19 cellular contexts compared by ENCODE assay signal in the genomic region with DNA sequence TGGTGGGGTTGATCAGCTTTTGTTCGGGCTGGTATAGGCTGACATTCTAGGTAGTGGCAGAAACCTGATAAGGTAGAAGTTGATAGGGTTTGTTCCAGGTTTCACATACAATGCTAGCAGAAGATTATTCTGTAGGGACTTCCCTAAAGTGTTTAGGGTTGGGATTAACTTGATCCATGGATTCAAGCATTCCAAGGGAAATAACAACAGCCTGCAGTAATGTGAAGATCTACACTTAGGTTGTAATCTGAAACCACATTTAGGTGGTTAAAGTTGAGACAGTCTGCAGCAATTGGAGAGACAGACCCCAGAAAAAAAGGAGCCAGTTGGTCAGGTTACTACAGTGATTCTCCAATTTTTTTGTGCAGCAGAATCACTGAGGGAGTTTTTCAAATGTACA. TPM values are rescaled to one million over a fixed set of nuclear protein-coding genes. Genes with fewer than 3 reads are reported as not detected.
"Had no signal": no experiment of that assay in that cellular context is flagged by ENCODE, and none has a peak within 500 bp of the region (broad histone marks: within the 10 kb centered on the region; RNA-seq: fewer than 3 reads in every experiment).

No MANE protein-coding gene starts in this region.

- H3K27ac ChIP-seq: breast epithelium, dorsolateral prefrontal cortex, esophagus muscularis mucosa, suprapubic skin, upper lobe of right lung had no signal

- H3K4me1 ChIP-seq: breast epithelium, sigmoid colon, upper lobe of right lung had no signal

- H3K36me3 ChIP-seq: breast epithelium, esophagus muscularis mucosa, sigmoid colon, suprapubic skin, upper lobe of right lung had no signal

- DNase-seq: activated CD8-positive, alpha-beta memory T cell treated with anti-CD3 and anti-CD28 coated beads, Interleukin-2, amount 10 ng/mL, durations not matched to agents 7 days and 5 days; activated effector memory CD4-positive, alpha-beta T cell treated with Interleukin-2 at 50 U/mL for 16 hours; activated T-cell treated with anti-CD3 and anti-CD28 coated beads, Interleukin-2, amount 50 U/mL, for 24 hours; amniotic stem cell; dorsolateral prefrontal cortex; glutamatergic neuron; mammary epithelial cell; natural killer cell; occipital lobe; sigmoid colon; stimulated activated CD4-positive, alpha-beta T cell treated with anti-CD3 and anti-CD28 coated beads, Interleukin-2, amount 100 ng/mL, for 48 hours; stimulated activated naive CD4-positive, alpha-beta T cell treated with Interleukin-2 at 50 U/mL for 16 hours; T-helper 2 cell; upper lobe of right lung had no signal

- ATAC-seq: activated CD8-positive, alpha-beta memory T cell treated with anti-CD3 and anti-CD28 coated beads, Interleukin-2, amount 10 ng/mL, durations not matched to agents 7 days and 5 days; activated naive CD4-positive, alpha-beta T cell treated with anti-CD3 and anti-CD28 coated beads, Interleukin-2, amount 50 U/mL, for 72 hours; left lobe of liver; natural killer cell; upper lobe of right lung had no signal

- H3K9me3 ChIP-seq: breast epithelium, esophagus muscularis mucosa, sigmoid colon, suprapubic skin, upper lobe of right lung had no signal

- H3K27me3 ChIP-seq: breast epithelium, dorsolateral prefrontal cortex, esophagus muscularis mucosa, sigmoid colon, suprapubic skin, upper lobe of right lung had no signal

- H3K4me3 ChIP-seq: breast epithelium, dorsolateral prefrontal cortex, esophagus muscularis mucosa, sigmoid colon, suprapubic skin, upper lobe of right lung had no signal

RNA-seq across cellular contexts. Expression of a gene that starts 56.1 kb away (rescaled TPM):
- total RNA-seq: activated CD8-positive, alpha-beta memory T cell treated with anti-CD3 and anti-CD28 coated beads, Interleukin-2, amount 10 ng/mL, durations not matched to agents 7 days and 5 days; natural killer cell had no signal
